1 cellular context compared by ENCODE assay signal in the genomic region with DNA sequence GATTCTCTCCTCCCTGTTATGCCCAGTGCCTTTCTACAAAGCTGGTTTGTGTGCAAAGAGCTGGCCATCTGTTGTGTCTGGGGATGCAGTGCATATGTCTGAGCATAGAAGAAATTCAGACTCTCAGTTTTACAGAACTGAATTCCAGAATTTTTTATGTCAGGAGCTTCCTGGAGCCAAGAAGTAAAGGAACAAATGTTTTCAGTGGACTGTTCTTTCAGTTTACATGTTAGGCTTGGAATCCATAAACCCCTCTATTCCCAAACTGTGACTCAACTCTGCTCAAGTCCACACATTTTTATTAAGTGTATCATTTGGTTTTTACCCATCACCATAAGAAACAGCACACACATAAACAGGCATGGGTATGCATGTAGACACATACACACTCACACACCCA.
TF ChIP-seq lines count a peak whose summit lies in the region.

No MANE protein-coding gene starts in this region.

TF ChIP-seq in IMR-90, 13 proteins besides CTCF, POLR2A, EP300 and RAD21:
- no peak for TF ChIP-seq MAFK (IDR thresholded peaks at IDR 0.05; ENCODE audit: low read depth, low read length)
- TF ChIP-seq, protein P1, sequence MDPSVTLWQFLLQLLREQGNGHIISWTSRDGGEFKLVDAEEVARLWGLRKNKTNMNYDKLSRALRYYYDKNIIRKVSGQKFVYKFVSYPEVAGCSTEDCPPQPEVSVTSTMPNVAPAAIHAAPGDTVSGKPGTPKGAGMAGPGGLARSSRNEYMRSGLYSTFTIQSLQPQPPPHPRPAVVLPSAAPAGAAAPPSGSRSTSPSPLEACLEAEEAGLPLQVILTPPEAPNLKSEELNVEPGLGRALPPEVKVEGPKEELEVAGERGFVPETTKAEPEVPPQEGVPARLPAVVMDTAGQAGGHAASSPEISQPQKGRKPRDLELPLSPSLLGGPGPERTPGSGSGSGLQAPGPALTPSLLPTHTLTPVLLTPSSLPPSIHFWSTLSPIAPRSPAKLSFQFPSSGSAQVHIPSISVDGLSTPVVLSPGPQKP (IDR thresholded peaks at IDR 0.05; ENCODE audit: borderline replicate concordance, low read depth, low read length), result no peak
- no peak for TF ChIP-seq BHLHE40 (IDR thresholded peaks at IDR 0.05; ENCODE audit: low read depth, low read length)
- TF ChIP-seq RCOR1 (IDR thresholded peaks at IDR 0.05; ENCODE audit: insufficient replicate concordance, low read length), result no peak
- no peak for TF ChIP-seq MAZ (IDR thresholded peaks at IDR 0.05; ENCODE audit: borderline replicate concordance, low read depth, low read length)
- TF ChIP-seq MXI1 (IDR thresholded peaks at IDR 0.05; ENCODE audit: borderline replicate concordance, low read depth, low read length), result no peak
- TF ChIP-seq, protein P2, sequence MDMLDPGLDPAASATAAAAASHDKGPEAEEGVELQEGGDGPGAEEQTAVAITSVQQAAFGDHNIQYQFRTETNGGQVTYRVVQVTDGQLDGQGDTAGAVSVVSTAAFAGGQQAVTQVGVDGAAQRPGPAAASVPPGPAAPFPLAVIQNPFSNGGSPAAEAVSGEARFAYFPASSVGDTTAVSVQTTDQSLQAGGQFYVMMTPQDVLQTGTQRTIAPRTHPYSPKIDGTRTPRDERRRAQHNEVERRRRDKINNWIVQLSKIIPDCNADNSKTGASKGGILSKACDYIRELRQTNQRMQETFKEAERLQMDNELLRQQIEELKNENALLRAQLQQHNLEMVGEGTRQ (IDR thresholded peaks at IDR 0.05; ENCODE audit: low read depth, low read length), result no peak
- no peak for TF ChIP-seq CEBPB (IDR thresholded peaks at IDR 0.05; ENCODE audit: low read depth, low read length)
- no peak for TF ChIP-seq CHD1 (IDR thresholded peaks at IDR 0.05; ENCODE audit: low read depth, low read length)
- TF ChIP-seq NFE2L2 (IDR thresholded peaks at IDR 0.05; ENCODE audit: low read depth, low read length), result no peak
- no peak for TF ChIP-seq SMC3 (IDR thresholded peaks at IDR 0.05; ENCODE audit: low read depth, low read length)
- TF ChIP-seq FOS (IDR thresholded peaks at IDR 0.05; ENCODE audit: low read depth, low read length), result no peak
- TF ChIP-seq RFX5 (IDR thresholded peaks at IDR 0.05; ENCODE audit: low read depth, low read length), result no peak
